ENCODE assay signal across 8 cellular contexts in genomic region chr12:94208433-94208921, GRCh38.
DNase-seq lines count a peak whose midpoint lies in the region; ATAC-seq and TF ChIP-seq lines count a peak whose summit lies in the region.

No MANE protein-coding gene starts in this region.

- no peak for TF ChIP-seq CTCF in esophagus squamous epithelium (IDR thresholded peaks at IDR 0.05)

- no peaks in the 10 kb centered on the region for H3K27me3 ChIP-seq in esophagus squamous epithelium

- peak overlapping the region; percentile 82 for H3K4me3 Mint-ChIP-seq in T-helper 1 cell treated with Interleukin-12 subunit alpha and Interleukin-12 subunit beta and Interleukin-4 antibody, amounts not matched to agents 30 μg/mL and 1 μg/mL, for 36 hours

- peaks cover 0 to 16% (median 0%) of the 10 kb centered on the region in 3 donors for H3K4me1 ChIP-seq in esophagus squamous epithelium

- 73 to 83% methylated on average over 8 of the region's 8 CpGs for WGBS in esophagus squamous epithelium, 2 donors

- H3K27ac ChIP-seq in esophagus squamous epithelium (peak overlapping the region; percentile 35 to 83 (median 58)), substantia nigra (ENCODE audit: low read depth, low read length, poor library complexity, severe bottlenecking) (no peak overlapping the region)

- peak overlapping the region in 1 of 4 donors; percentile 35 for H3K4me3 ChIP-seq in esophagus squamous epithelium

- no peaks in the 10 kb centered on the region for H3K36me3 ChIP-seq in esophagus squamous epithelium

- no peaks in the 10 kb centered on the region for H3K9me3 ChIP-seq in esophagus squamous epithelium

- peak; percentile 19 for TF ChIP-seq POLR2A in GM15510 (IDR thresholded peaks at IDR 0.05; ENCODE audit: borderline replicate concordance, extremely low read depth, insufficient read length)
- no peak for TF ChIP-seq POLR2A in esophagus squamous epithelium (IDR thresholded peaks at IDR 0.05)

- peak; percentile 30 for ATAC-seq in HG02588 (IDR thresholded peaks at IDR 0.05; ENCODE audit: unreplicated experiment)

- H3K27ac Mint-ChIP-seq in T-helper 1 cell treated with Interleukin-12 subunit alpha and Interleukin-12 subunit beta and Interleukin-4 antibody, amounts not matched to agents 30 μg/mL and 1 μg/mL, for 36 hours, result peak overlapping the region; percentile 99

- peaks cover 50% of the 10 kb centered on the region for H3K4me1 Mint-ChIP-seq in T-helper 1 cell treated with Interleukin-12 subunit alpha and Interleukin-12 subunit beta and Interleukin-4 antibody, amounts not matched to agents 30 μg/mL and 1 μg/mL, for 36 hours (ENCODE audit: low read depth)

- no peak for DNase-seq in esophagus squamous epithelium (lab: John Stamatoyannopoulos, UW)
- DNase-seq in stimulated activated CD8-positive, alpha-beta memory T cell treated with anti-CD3 and anti-CD28 coated beads, Interleukin-7, amount 100 ng/mL, for 24 hours (ENCODE audit: low read depth), result peak; percentile 12
- DNase-seq in head of caudate nucleus, result no peak
- DNase-seq in substantia nigra (lab: John Stamatoyannopoulos, UW), result no peak
- DNase-seq in AG08396 (ENCODE audit: low spot score), result no peak

- H3K27me3 Mint-ChIP-seq in T-helper 1 cell treated with Interleukin-12 subunit alpha and Interleukin-12 subunit beta and Interleukin-4 antibody, amounts not matched to agents 30 μg/mL and 1 μg/mL, for 36 hours (ENCODE audit: low read depth), result no peaks in the 10 kb centered on the region

- H3K36me3 Mint-ChIP-seq in T-helper 1 cell treated with Interleukin-12 subunit alpha and Interleukin-12 subunit beta and Interleukin-4 antibody, amounts not matched to agents 30 μg/mL and 1 μg/mL, for 36 hours (ENCODE audit: low read depth), result peaks cover 34% of the 10 kb centered on the region

- intact Hi-C loops in esophagus squamous epithelium (cut with DNase I) (no loop called here), head of caudate nucleus (cut with DNase I) (no loop called here)

- H3K9me3 Mint-ChIP-seq in T-helper 1 cell treated with Interleukin-12 subunit alpha and Interleukin-12 subunit beta and Interleukin-4 antibody, amounts not matched to agents 30 μg/mL and 1 μg/mL, for 36 hours, result peaks cover 7% of the 10 kb centered on the region
